Comparison of ENCODE assay signal across 1 cellular context in the genomic region with DNA sequence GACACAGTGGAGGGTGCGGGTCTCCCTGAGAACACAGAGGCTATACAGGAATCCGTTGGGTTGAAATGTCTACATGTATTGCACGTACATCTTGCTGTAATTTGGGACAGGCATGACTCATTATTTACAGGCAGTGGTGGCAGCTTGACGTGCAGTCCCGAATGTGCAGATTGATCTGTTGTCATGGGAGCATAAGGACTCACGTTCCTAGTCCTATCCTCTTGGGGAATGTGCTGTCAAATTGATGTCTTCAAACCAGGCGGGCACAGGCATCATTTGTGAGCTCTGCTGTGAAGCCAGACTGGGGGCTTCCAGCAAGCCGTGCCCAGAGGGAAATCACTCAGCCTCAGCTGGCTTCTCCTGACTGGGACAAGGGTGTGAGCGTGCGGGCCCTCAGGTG.
TF ChIP-seq lines count a peak whose summit lies in the region.

No MANE protein-coding gene starts in this region.

TF ChIP-seq in neural cell, 6 proteins besides CTCF, POLR2A, EP300 and RAD21 (continued from another document):
- TF ChIP-seq, protein P1, sequence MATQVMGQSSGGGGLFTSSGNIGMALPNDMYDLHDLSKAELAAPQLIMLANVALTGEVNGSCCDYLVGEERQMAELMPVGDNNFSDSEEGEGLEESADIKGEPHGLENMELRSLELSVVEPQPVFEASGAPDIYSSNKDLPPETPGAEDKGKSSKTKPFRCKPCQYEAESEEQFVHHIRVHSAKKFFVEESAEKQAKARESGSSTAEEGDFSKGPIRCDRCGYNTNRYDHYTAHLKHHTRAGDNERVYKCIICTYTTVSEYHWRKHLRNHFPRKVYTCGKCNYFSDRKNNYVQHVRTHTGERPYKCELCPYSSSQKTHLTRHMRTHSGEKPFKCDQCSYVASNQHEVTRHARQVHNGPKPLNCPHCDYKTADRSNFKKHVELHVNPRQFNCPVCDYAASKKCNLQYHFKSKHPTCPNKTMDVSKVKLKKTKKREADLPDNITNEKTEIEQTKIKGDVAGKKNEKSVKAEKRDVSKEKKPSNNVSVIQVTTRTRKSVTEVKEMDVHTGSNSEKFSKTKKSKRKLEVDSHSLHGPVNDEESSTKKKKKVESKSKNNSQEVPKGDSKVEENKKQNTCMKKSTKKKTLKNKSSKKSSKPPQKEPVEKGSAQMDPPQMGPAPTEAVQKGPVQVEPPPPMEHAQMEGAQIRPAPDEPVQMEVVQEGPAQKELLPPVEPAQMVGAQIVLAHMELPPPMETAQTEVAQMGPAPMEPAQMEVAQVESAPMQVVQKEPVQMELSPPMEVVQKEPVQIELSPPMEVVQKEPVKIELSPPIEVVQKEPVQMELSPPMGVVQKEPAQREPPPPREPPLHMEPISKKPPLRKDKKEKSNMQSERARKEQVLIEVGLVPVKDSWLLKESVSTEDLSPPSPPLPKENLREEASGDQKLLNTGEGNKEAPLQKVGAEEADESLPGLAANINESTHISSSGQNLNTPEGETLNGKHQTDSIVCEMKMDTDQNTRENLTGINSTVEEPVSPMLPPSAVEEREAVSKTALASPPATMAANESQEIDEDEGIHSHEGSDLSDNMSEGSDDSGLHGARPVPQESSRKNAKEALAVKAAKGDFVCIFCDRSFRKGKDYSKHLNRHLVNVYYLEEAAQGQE (IDR thresholded peaks at IDR 0.05; ENCODE audit: borderline replicate concordance): no peak
- TF ChIP-seq TAF1 (IDR thresholded peaks at IDR 0.05; ENCODE audit: low read depth) (no peak), SMC3 (conservative IDR thresholded peaks at IDR 0.05; ENCODE audit: poor library complexity) (no peak), POLR2AphosphoS5 (IDR thresholded peaks at IDR 0.05) (peak; percentile 91), MXI1 (conservative IDR thresholded peaks at IDR 0.05; ENCODE audit: poor library complexity, severe bottlenecking) (no peak)
